Comparison of ENCODE assay signal across 9 cellular contexts in the genomic region with DNA sequence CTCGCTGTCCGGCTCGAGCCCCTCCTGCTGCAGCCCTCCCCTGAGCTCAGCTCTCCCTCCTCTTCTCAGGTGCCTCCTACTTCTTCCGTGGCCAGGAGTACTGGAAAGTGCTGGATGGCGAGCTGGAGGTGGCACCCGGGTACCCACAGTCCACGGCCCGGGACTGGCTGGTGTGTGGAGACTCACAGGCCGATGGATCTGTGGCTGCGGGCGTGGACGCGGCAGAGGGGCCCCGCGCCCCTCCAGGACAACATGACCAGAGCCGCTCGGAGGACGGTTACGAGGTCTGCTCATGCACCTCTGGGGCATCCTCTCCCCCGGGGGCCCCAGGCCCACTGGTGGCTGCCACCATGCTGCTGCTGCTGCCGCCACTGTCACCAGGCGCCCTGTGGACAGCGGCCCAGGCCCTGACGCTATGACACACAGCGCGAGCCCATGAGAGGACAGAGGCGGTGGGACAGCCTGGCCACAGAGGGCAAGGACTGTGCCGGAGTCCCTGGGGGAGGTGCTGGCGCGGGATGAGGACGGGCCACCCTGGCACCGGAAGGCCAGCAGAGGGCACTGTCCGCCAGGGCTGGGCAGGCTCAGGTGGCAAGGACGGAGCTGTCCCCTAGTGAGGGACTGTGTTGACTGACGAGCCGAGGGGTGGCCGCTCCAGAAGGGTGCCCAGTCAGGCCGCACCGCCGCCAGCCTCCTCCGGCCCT. TPM values are rescaled to one million over a fixed set of nuclear protein-coding genes. Genes with fewer than 3 reads are reported as not detected.
DNase-seq lines count a peak whose midpoint lies in the region; ATAC-seq and TF ChIP-seq lines count a peak whose summit lies in the region.
"Had no signal": no experiment of that assay in that cellular context is flagged by ENCODE, and none has a peak within 500 bp of the region (broad histone marks: within the 10 kb centered on the region; RNA-seq: fewer than 3 reads in every experiment).

No MANE protein-coding gene starts in this region.

- no peaks in the 10 kb centered on the region for H3K36me3 Mint-ChIP-seq in effector memory CD8-positive, alpha-beta T cell (ENCODE audit: insufficient read depth)
- H3K36me3 Mint-ChIP-seq: activated naive CD8-positive, alpha-beta T cell had no signal

- intact Hi-C loops in gastrocnemius medialis (cut with DNase I; ENCODE audit: low total_unique reads): loop anchor here (1.0 kb wide), 2 partner anchors 98 to 150 kb away; a partner anchor contains a TSS

- H3K4me1 ChIP-seq in gastrocnemius medialis: no peaks in the 10 kb centered on the region

- peaks cover 0 to 4% of the 10 kb centered on the region in 2 donors for H3K4me1 Mint-ChIP-seq in effector memory CD8-positive, alpha-beta T cell (ENCODE audit: low read depth in 2 of 2)

- ATAC-seq in effector memory CD8-positive, alpha-beta T cell (replicated peaks): peak; percentile 33
- ATAC-seq in gastrocnemius medialis (peak; percentile 62 to 87), GM18505 (IDR thresholded peaks at IDR 0.05; ENCODE audit: unreplicated experiment) (no peak)
- ATAC-seq in activated CD4-positive, CD25-positive, alpha-beta regulatory T cell treated with anti-CD3 and anti-CD28 coated beads, Interleukin-2, amount 50 U/mL, for 24 hours: no peak

- TF ChIP-seq CTCF in gastrocnemius medialis (IDR thresholded peaks at IDR 0.05 in 4 of 5, conservative IDR thresholded peaks at IDR 0.05 in 1 of 5): peak; percentile 63 to 94 (median 83)

- TF ChIP-seq POLR2A in gastrocnemius medialis (IDR thresholded peaks at IDR 0.05) (no peak), GM18505 (IDR thresholded peaks at IDR 0.05; ENCODE audit: borderline replicate concordance, extremely low read depth, insufficient read depth, insufficient read length) (no peak)

- H3K4me3 ChIP-seq in gastrocnemius medialis: peak overlapping the region in 1 of 4 donors; percentile 21

- no peak overlapping the region for H3K27ac Mint-ChIP-seq in effector memory CD8-positive, alpha-beta T cell
- H3K27ac Mint-ChIP-seq: activated naive CD8-positive, alpha-beta T cell had no signal

- DNase-seq in ELR (ENCODE audit: low read depth): peak; percentile 50
- peak; percentile 72 for DNase-seq in NCI-H460 (ENCODE audit: extremely low read depth, low read depth)
- DNase-seq in effector memory CD8-positive, alpha-beta T cell: no peak
- DNase-seq in gastrocnemius medialis: peak in 1 of 2 donors; percentile 46
- DNase-seq in HCEC 1CT: no peak
- DNase-seq in NCI-H128 (lab: John Stamatoyannopoulos, UW; ENCODE audit: unreplicated experiment): no peak

- no peaks in the 10 kb centered on the region for H3K9me3 ChIP-seq in gastrocnemius medialis

- in situ Hi-C loops in gastrocnemius medialis (cut with MboI; ENCODE audit: low sequenced_read_pairs in 4 of 4): no loop called here

- no peak overlapping the region for H3K27ac ChIP-seq in gastrocnemius medialis

- H3K9me3 Mint-ChIP-seq in effector memory CD8-positive, alpha-beta T cell: no peaks in the 10 kb centered on the region

- H3K4me3 Mint-ChIP-seq in effector memory CD8-positive, alpha-beta T cell: no peak overlapping the region
- H3K4me3 Mint-ChIP-seq: activated naive CD8-positive, alpha-beta T cell had no signal

- peaks cover 2 to 26% of the 10 kb centered on the region in 2 donors for H3K27me3 Mint-ChIP-seq in effector memory CD8-positive, alpha-beta T cell
- H3K27me3 Mint-ChIP-seq: activated naive CD8-positive, alpha-beta T cell had no signal

- peaks cover 4 to 14% (median 10%) of the 10 kb centered on the region in 3 donors for H3K27me3 ChIP-seq in gastrocnemius medialis

- no peaks in the 10 kb centered on the region for H3K36me3 ChIP-seq in gastrocnemius medialis

RNA-seq across cellular contexts. Expression of a gene that starts 22.8 kb away (rescaled TPM):
- total RNA-seq in NCI-H460 (2014; rRNA removed; shearing (Covaris generic)): 32.6 and 38.8 TPM in 2 replicates
- polyA plus RNA-seq in NCI-H460 (2014; cell fraction: nucleus; rRNA removed): 72.8 and 98.6 TPM in 2 replicates
- 1 to 10 TPM in 2 of 4 donors, under 1 TPM in 1, not detected in 1; 0.75 to 1.6 (median 1.4) TPM for total RNA-seq in gastrocnemius medialis

RNA-seq across cellular contexts. Expression of a gene that starts 43.4 kb away (rescaled TPM):
- 30.9 and 31.7 TPM in 2 replicates for total RNA-seq in NCI-H460 (2014; rRNA removed; shearing (Covaris generic))
- 103 and 118 TPM in 2 replicates for polyA plus RNA-seq in NCI-H460 (2014; cell fraction: nucleus; rRNA removed)
- total RNA-seq in gastrocnemius medialis: 10 to 100 TPM; 27.9 to 81.2 (median 48.6) TPM

Comparison
In these comparisons a context has a peak if more than half of its experiments do, and no peak if none do; other contexts are left out.
1. DNase-seq: peak in ELR (single experiment) and NCI-H460 (single experiment); none in effector memory CD8-positive, alpha-beta T cell (0 of 3), HCEC 1CT (single experiment) and NCI-H128 (single experiment).
2. ATAC-seq: peak in effector memory CD8-positive, alpha-beta T cell (single experiment) and gastrocnemius medialis (2 of 2); none in activated CD4-positive, CD25-positive, alpha-beta regulatory T cell treated with anti-CD3 and anti-CD28 coated beads, Interleukin-2, amount 50 U/mL, for 24 hours (0 of 2) and GM18505 (single experiment).
3. RNA of a gene that starts 22.8 kb away (total RNA-seq): 32.6 to 38.8 TPM in NCI-H460; 0.75 to 1.6 TPM in gastrocnemius medialis; every median in the first group is over 10 times any median in the second.